11 cellular contexts compared by ENCODE assay signal in the genomic region with DNA sequence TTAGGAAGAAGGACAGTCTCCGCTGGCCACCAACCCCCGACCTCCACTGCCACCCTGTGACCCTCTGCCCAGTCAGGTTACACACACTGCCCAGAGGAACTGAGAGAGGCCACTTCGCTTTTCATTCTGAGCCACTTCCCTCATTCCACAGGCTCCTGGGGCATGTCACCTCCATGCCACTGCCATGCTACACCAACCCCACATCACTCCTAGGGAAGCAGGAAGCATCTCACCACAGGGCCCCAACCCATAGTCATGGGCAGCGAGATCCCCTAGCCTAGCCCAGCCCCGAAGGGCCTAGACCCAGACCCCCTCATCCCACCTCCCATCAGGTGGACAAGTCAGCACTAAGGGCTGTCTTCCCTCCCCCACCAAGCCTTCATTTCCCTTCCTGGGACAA. TPM values are rescaled to one million over a fixed set of nuclear protein-coding genes. Genes with fewer than 3 reads are reported as not detected.
DNase-seq lines count a peak whose midpoint lies in the region; ATAC-seq and TF ChIP-seq lines count a peak whose summit lies in the region.
"Had no signal": no experiment of that assay in that cellular context is flagged by ENCODE, and none has a peak within 500 bp of the region (broad histone marks: within the 10 kb centered on the region; RNA-seq: fewer than 3 reads in every experiment).

No MANE protein-coding gene starts in this region.

- no peaks in the 10 kb centered on the region for H3K9me3 Mint-ChIP-seq in activated T-helper 17 cell treated with anti-CD3 and anti-CD28 coated beads, Interleukin-2, amount 50 U/mL, for 72 hours
- no peaks in the 10 kb centered on the region for H3K9me3 Mint-ChIP-seq in naive B cell

- peak overlapping the region; percentile 94 for H3K27ac Mint-ChIP-seq in activated T-helper 17 cell treated with anti-CD3 and anti-CD28 coated beads, Interleukin-2, amount 50 U/mL, for 72 hours
- H3K27ac Mint-ChIP-seq in naive B cell, result peak overlapping the region in 5 of 6 donors; percentile 42 to 92 (median 78)

- no peaks in the 10 kb centered on the region for H3K4me1 ChIP-seq in testis
- no peaks in the 10 kb centered on the region for H3K4me1 ChIP-seq in tibial artery
- H3K4me1 ChIP-seq: Caco-2 had no signal

- 82 to 90% methylated on average over 4 to 5 of the region's 5 CpGs for WGBS in testis, 2 donors

- H3K4me3 ChIP-seq in testis (no peak overlapping the region), tibial artery (peak overlapping the region in 1 of 2 donors; percentile 22)

- H3K4me3 Mint-ChIP-seq in activated T-helper 17 cell treated with anti-CD3 and anti-CD28 coated beads, Interleukin-2, amount 50 U/mL, for 72 hours, result peak overlapping the region; percentile 88
- peak overlapping the region; percentile 92 to 97 (median 94) for H3K4me3 Mint-ChIP-seq in naive B cell

- peaks cover 18% of the 10 kb centered on the region for H3K4me1 Mint-ChIP-seq in activated T-helper 17 cell treated with anti-CD3 and anti-CD28 coated beads, Interleukin-2, amount 50 U/mL, for 72 hours
- peaks cover 50 to 59% (median 55%) of the 10 kb centered on the region in 3 donors for H3K4me1 Mint-ChIP-seq in naive B cell

- no peak for ATAC-seq in activated T-helper 17 cell treated with anti-CD3 and anti-CD28 coated beads, Interleukin-2, amount 50 U/mL, for 72 hours (replicated peaks)
- no peak for ATAC-seq in naive B cell (ENCODE audit: low read depth in 2 of 2)

- DNase-seq in Ammon's horn (ENCODE audit: low spot score), result peak; percentile 77
- DNase-seq in GDM1 (lab: John Stamatoyannopoulos, UW), result peak; percentile 10
- no peak for DNase-seq in naive B cell
- no peak for DNase-seq in testis
- no peak for DNase-seq in epidermal melanocyte (ENCODE audit: insufficient read length, low spot score)
- no peak for DNase-seq in NCI-H128 (lab: John Stamatoyannopoulos, UW; ENCODE audit: unreplicated experiment)
- DNase-seq in tibial artery, result no peak
- DNase-seq: Caco-2, NCI-H69 had no signal

- H3K27me3 ChIP-seq in testis (no peaks in the 10 kb centered on the region), tibial artery (peaks cover 0 to 44% of the 10 kb centered on the region in 2 donors)

- TF ChIP-seq CTCF in testis (IDR thresholded peaks at IDR 0.05), result no peak
- TF ChIP-seq CTCF in tibial artery (IDR thresholded peaks at IDR 0.05), result no peak

- H3K27ac ChIP-seq in testis, result no peak overlapping the region
- H3K27ac ChIP-seq in tibial artery, result no peak overlapping the region

- no peaks in the 10 kb centered on the region for H3K27me3 Mint-ChIP-seq in activated T-helper 17 cell treated with anti-CD3 and anti-CD28 coated beads, Interleukin-2, amount 50 U/mL, for 72 hours
- H3K27me3 Mint-ChIP-seq in naive B cell, result no peaks in the 10 kb centered on the region

- intact Hi-C loops in testis (cut with DNase I; ENCODE audit: low total_unique reads), result no loop called here
- intact Hi-C loops in tibial artery (cut with DNase I; ENCODE audit: low total_unique reads), result no loop called here

- H3K36me3 Mint-ChIP-seq in activated T-helper 17 cell treated with anti-CD3 and anti-CD28 coated beads, Interleukin-2, amount 50 U/mL, for 72 hours (ENCODE audit: low read depth), result peaks cover 35% of the 10 kb centered on the region
- peaks cover 0 to 15% of the 10 kb centered on the region in 2 donors for H3K36me3 Mint-ChIP-seq in naive B cell

- TF ChIP-seq POLR2A in testis (IDR thresholded peaks at IDR 0.05), result no peak

- no peaks in the 10 kb centered on the region for H3K9me3 ChIP-seq in testis
- H3K9me3 ChIP-seq in tibial artery, result no peaks in the 10 kb centered on the region
- H3K9me3 ChIP-seq: Caco-2 had no signal

- H3K36me3 ChIP-seq in testis (ENCODE audit: low read depth, missing control alignments), result no peaks in the 10 kb centered on the region
- H3K36me3 ChIP-seq in tibial artery, result no peaks in the 10 kb centered on the region

RNA-seq across cellular contexts. Expression of a gene that starts 1.4 kb away (rescaled TPM):
- total RNA-seq in activated T-helper 17 cell treated with anti-CD3 and anti-CD28 coated beads, Interleukin-2, amount 50 U/mL, for 72 hours, result 100 to 1,000 TPM; 111 to 116 TPM
- polyA plus RNA-seq in naive B cell (ENCODE audit: low read depth in 6 of 6) (10 to 100 TPM; 11.4 to 22.6 (median 15.9) TPM), testis (ENCODE audit: insufficient read depth, low read depth, low replicate concordance) (13.6 TPM)
- 1 to 10 TPM; 8.8 to 9.7 TPM for total RNA-seq in testis
- total RNA-seq: dermis microvascular lymphatic vessel endothelial cell had no signal

RNA-seq across cellular contexts. Expression of a gene that starts 17.1 kb away (rescaled TPM):
- 10 to 100 TPM; 10.8 to 11.0 TPM for total RNA-seq in activated T-helper 17 cell treated with anti-CD3 and anti-CD28 coated beads, Interleukin-2, amount 50 U/mL, for 72 hours
- 1 to 10 TPM in 4 of 6 donors, under 1 TPM in 2; 0.32 to 3.4 (median 1.4) TPM for polyA plus RNA-seq in naive B cell (ENCODE audit: low read depth in 6 of 6)
- 10 to 100 TPM; 31.8 to 49.8 TPM for total RNA-seq in testis
- polyA plus RNA-seq in testis (ENCODE audit: insufficient read depth, low read depth, low replicate concordance), result 43.4 TPM

RNA-seq across cellular contexts. Expression of a gene that starts 23.5 kb away (rescaled TPM):
- total RNA-seq in activated T-helper 17 cell treated with anti-CD3 and anti-CD28 coated beads, Interleukin-2, amount 50 U/mL, for 72 hours, result not detected
- polyA plus RNA-seq in naive B cell (ENCODE audit: low read depth in 6 of 6), result under 1 TPM in 1 of 6 donors, not detected in 5; 0.29 TPM
- total RNA-seq in testis, result 10 to 100 TPM in 1 of 2 donors, 1 to 10 TPM in 1; 3.1 to 11.8 TPM
- not detected for polyA plus RNA-seq in testis (ENCODE audit: insufficient read depth, low read depth, low replicate concordance)
- total RNA-seq: dermis microvascular lymphatic vessel endothelial cell had no signal

RNA-seq across cellular contexts. Expression of a gene that starts 34.4 kb away (rescaled TPM):
- 1 to 10 TPM in 1 of 2 donors, under 1 TPM in 1; 0.78 to 2.7 TPM for total RNA-seq in activated T-helper 17 cell treated with anti-CD3 and anti-CD28 coated beads, Interleukin-2, amount 50 U/mL, for 72 hours
- under 1 TPM in 2 of 6 donors, not detected in 4; 0.25 to 0.40 TPM for polyA plus RNA-seq in naive B cell (ENCODE audit: low read depth in 6 of 6)
- 10 to 100 TPM; 36.8 to 38.9 TPM for total RNA-seq in testis
- polyA plus RNA-seq in testis (ENCODE audit: insufficient read depth, low read depth, low replicate concordance), result 20.4 TPM

RNA-seq across cellular contexts. Expression of a gene that starts 44.5 kb away (rescaled TPM):
- not detected for total RNA-seq in activated T-helper 17 cell treated with anti-CD3 and anti-CD28 coated beads, Interleukin-2, amount 50 U/mL, for 72 hours
- polyA plus RNA-seq in naive B cell (ENCODE audit: low read depth in 6 of 6) (not detected), testis (ENCODE audit: insufficient read depth, low read depth, low replicate concordance) (not detected)
- not detected for total RNA-seq in testis
- total RNA-seq: dermis microvascular lymphatic vessel endothelial cell had no signal

Comparison
In these comparisons a context has a peak if more than half of its experiments do, and no peak if none do; other contexts are left out.
1. DNase-seq: peak in Ammon's horn (single experiment) and GDM1 (single experiment); none in naive B cell (single experiment), testis (single experiment), epidermal melanocyte (single experiment), NCI-H128 (single experiment) and tibial artery (0 of 2).
2. RNA of a gene that starts 1.4 kb away (total RNA-seq): 111 to 116 TPM in activated T-helper 17 cell treated with anti-CD3 and anti-CD28 coated beads, Interleukin-2, amount 50 U/mL, for 72 hours; 8.8 to 9.7 TPM in testis; every median in the first group is over 10 times any median in the second.
3. RNA of a gene that starts 23.5 kb away (total RNA-seq): 3.1 to 11.8 TPM in testis; not detected in activated T-helper 17 cell treated with anti-CD3 and anti-CD28 coated beads, Interleukin-2, amount 50 U/mL, for 72 hours; every median in the first group is over 4 times any median in the second.